Comparison of ENCODE assay signal across 1 cellular context in genomic region chr1:15424146-15424667, GRCh38.
TF ChIP-seq lines count a peak whose summit lies in the region.

No MANE protein-coding gene starts in this region.

TF ChIP-seq in K562, 482 proteins besides CTCF, POLR2A, EP300 and RAD21 (continued from another document and continues in another):
- TF ChIP-seq, protein P1, sequence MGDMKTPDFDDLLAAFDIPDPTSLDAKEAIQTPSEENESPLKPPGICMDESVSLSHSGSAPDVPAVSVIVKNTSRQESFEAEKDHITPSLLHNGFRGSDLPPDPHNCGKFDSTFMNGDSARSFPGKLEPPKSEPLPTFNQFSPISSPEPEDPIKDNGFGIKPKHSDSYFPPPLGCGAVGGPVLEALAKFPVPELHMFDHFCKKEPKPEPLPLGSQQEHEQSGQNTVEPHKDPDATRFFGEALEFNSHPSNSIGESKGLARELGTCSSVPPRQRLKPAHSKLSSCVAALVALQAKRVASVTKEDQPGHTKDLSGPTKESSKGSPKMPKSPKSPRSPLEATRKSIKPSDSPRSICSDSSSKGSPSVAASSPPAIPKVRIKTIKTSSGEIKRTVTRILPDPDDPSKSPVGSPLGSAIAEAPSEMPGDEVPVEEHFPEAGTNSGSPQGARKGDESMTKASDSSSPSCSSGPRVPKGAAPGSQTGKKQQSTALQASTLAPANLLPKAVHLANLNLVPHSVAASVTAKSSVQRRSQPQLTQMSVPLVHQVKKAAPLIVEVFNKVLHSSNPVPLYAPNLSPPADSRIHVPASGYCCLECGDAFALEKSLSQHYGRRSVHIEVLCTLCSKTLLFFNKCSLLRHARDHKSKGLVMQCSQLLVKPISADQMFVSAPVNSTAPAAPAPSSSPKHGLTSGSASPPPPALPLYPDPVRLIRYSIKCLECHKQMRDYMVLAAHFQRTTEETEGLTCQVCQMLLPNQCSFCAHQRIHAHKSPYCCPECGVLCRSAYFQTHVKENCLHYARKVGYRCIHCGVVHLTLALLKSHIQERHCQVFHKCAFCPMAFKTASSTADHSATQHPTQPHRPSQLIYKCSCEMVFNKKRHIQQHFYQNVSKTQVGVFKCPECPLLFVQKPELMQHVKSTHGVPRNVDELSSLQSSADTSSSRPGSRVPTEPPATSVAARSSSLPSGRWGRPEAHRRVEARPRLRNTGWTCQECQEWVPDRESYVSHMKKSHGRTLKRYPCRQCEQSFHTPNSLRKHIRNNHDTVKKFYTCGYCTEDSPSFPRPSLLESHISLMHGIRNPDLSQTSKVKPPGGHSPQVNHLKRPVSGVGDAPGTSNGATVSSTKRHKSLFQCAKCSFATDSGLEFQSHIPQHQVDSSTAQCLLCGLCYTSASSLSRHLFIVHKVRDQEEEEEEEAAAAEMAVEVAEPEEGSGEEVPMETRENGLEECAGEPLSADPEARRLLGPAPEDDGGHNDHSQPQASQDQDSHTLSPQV (IDR thresholded peaks at IDR 0.05) = peak; percentile 63; the same call in 1 of the 2 replicates
- TF ChIP-seq PRMT5 (CRISPR knock-in tag; IDR thresholded peaks at IDR 0.05) = no peak
- TF ChIP-seq FOXA3 (CRISPR knock-in tag; conservative IDR thresholded peaks at IDR 0.05 in 1 of 2, IDR thresholded peaks at IDR 0.05 in 1 of 2) = peak; percentile 87 to 97
- no peak for TF ChIP-seq NFXL1 (CRISPR knock-in tag; IDR thresholded peaks at IDR 0.05)
- TF ChIP-seq DACH1 (IDR thresholded peaks at IDR 0.05; ENCODE audit: partially characterized antibody) = peak; percentile 87
- TF ChIP-seq FOXM1 (IDR thresholded peaks at IDR 0.05; ENCODE audit: low read depth) = 0 out of 2 replicates have a peak, but pooled peaks have one; percentile 14
- no peak for TF ChIP-seq FOXM1 (CRISPR knock-in tag; IDR thresholded peaks at IDR 0.05; ENCODE audit: low read depth)
- no peak for TF ChIP-seq ZNF24 (IDR thresholded peaks at IDR 0.05)
- no peak for TF ChIP-seq ZNF586 (CRISPR knock-in tag; conservative IDR thresholded peaks at IDR 0.05)
- peak; percentile 40 for TF ChIP-seq MTA3 (IDR thresholded peaks at IDR 0.05; ENCODE audit: borderline replicate concordance)
- TF ChIP-seq SIN3A (IDR thresholded peaks at IDR 0.05; ENCODE audit: borderline replicate concordance in 2 of 2, control insufficient read depth in 1 of 2, low read depth in 2 of 2, low read length in 2 of 2) = peak; percentile 41 to 68; a peak in 2 of 4 replicates
- no peak for TF ChIP-seq ZSCAN29 (IDR thresholded peaks at IDR 0.05)
- peak; percentile 86 for TF ChIP-seq DPF2 (IDR thresholded peaks at IDR 0.05)
- TF ChIP-seq ZNF311 (CRISPR knock-in tag; IDR thresholded peaks at IDR 0.05) = no peak
- peak; percentile 82 for TF ChIP-seq SMARCA4 (IDR thresholded peaks at IDR 0.05)
- no peak for TF ChIP-seq ZBTB17 (CRISPR knock-in tag; IDR thresholded peaks at IDR 0.05)
- TF ChIP-seq, protein P2, sequence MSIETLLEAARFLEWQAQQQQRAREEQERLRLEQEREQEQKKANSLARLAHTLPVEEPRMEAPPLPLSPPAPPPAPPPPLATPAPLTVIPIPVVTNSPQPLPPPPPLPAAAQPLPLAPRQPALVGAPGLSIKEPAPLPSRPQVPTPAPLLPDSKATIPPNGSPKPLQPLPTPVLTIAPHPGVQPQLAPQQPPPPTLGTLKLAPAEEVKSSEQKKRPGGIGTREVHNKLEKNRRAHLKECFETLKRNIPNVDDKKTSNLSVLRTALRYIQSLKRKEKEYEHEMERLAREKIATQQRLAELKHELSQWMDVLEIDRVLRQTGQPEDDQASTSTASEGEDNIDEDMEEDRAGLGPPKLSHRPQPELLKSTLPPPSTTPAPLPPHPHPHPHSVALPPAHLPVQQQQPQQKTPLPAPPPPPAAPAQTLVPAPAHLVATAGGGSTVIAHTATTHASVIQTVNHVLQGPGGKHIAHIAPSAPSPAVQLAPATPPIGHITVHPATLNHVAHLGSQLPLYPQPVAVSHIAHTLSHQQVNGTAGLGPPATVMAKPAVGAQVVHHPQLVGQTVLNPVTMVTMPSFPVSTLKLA (conservative IDR thresholded peaks at IDR 0.05) = 0 out of 4 replicates have a peak, but pooled peaks of 1 of the 2 experiments have one; percentile 18
- TF ChIP-seq PYGO2 (tag; IDR thresholded peaks at IDR 0.05) = no peak
- TF ChIP-seq GATAD2A (IDR thresholded peaks at IDR 0.05) = peak; percentile 62; the same call in 1 of the 2 replicates
- no peak for TF ChIP-seq NR2C1 (IDR thresholded peaks at IDR 0.05)
- peak; percentile 32; the same call in 1 of the 2 replicates for TF ChIP-seq NR2C1 (tag; IDR thresholded peaks at IDR 0.05)
- peak; percentile 45; the same call in 1 of the 2 replicates for TF ChIP-seq ZBTB2 (IDR thresholded peaks at IDR 0.05)
- TF ChIP-seq BCOR (IDR thresholded peaks at IDR 0.05) = peak; percentile 59; the same call in 1 of the 2 replicates
- peak; percentile 48 to 58; a peak in 2 of 4 replicates for TF ChIP-seq FOXK2 (conservative IDR thresholded peaks at IDR 0.05 in 1 of 2, IDR thresholded peaks at IDR 0.05 in 1 of 2; ENCODE audit: low read depth in 2 of 2)
- TF ChIP-seq GTF2E2 (tag; IDR thresholded peaks at IDR 0.05) = no peak
- peak in 1 of 2 experiments; percentile 61; a peak in 1 of 4 replicates for TF ChIP-seq RCOR1 (IDR thresholded peaks at IDR 0.05; ENCODE audit: borderline replicate concordance in 1 of 2, low read depth in 2 of 2, low read length in 2 of 2)
- no peak for TF ChIP-seq ZC3H8 (IDR thresholded peaks at IDR 0.05)
- TF ChIP-seq, protein P3, sequence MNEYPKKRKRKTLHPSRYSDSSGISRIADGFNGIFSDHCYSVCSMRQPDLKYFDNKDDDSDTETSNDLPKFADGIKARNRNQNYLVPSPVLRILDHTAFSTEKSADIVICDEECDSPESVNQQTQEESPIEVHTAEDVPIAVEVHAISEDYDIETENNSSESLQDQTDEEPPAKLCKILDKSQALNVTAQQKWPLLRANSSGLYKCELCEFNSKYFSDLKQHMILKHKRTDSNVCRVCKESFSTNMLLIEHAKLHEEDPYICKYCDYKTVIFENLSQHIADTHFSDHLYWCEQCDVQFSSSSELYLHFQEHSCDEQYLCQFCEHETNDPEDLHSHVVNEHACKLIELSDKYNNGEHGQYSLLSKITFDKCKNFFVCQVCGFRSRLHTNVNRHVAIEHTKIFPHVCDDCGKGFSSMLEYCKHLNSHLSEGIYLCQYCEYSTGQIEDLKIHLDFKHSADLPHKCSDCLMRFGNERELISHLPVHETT (CRISPR knock-in tag; conservative IDR thresholded peaks at IDR 0.05 in 1 of 2, IDR thresholded peaks at IDR 0.05 in 1 of 2) = peak in 1 of 2 experiments; percentile 46; a peak in 1 of 4 replicates
- no peak for TF ChIP-seq FOXJ2 (tag; IDR thresholded peaks at IDR 0.05)
- TF ChIP-seq MEIS2 (IDR thresholded peaks at IDR 0.05; ENCODE audit: partially characterized antibody) = no peak
- TF ChIP-seq, protein P4, sequence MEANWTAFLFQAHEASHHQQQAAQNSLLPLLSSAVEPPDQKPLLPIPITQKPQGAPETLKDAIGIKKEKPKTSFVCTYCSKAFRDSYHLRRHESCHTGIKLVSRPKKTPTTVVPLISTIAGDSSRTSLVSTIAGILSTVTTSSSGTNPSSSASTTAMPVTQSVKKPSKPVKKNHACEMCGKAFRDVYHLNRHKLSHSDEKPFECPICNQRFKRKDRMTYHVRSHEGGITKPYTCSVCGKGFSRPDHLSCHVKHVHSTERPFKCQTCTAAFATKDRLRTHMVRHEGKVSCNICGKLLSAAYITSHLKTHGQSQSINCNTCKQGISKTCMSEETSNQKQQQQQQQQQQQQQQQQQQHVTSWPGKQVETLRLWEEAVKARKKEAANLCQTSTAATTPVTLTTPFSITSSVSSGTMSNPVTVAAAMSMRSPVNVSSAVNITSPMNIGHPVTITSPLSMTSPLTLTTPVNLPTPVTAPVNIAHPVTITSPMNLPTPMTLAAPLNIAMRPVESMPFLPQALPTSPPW (CRISPR knock-in tag; IDR thresholded peaks at IDR 0.05) = peak; percentile 68
- no peak for TF ChIP-seq ZNF354B (CRISPR knock-in tag; IDR thresholded peaks at IDR 0.05)
- peak; percentile 91 for TF ChIP-seq TCF3 (CRISPR knock-in tag; IDR thresholded peaks at IDR 0.05)
- TF ChIP-seq GATA2 (CRISPR knock-in tag; IDR thresholded peaks at IDR 0.05) = peak; percentile 62
- TF ChIP-seq ZFPM2 (CRISPR knock-in tag; IDR thresholded peaks at IDR 0.05) = no peak
- no peak for TF ChIP-seq PHTF2 (CRISPR knock-in tag; IDR thresholded peaks at IDR 0.05)
- TF ChIP-seq, protein P5, sequence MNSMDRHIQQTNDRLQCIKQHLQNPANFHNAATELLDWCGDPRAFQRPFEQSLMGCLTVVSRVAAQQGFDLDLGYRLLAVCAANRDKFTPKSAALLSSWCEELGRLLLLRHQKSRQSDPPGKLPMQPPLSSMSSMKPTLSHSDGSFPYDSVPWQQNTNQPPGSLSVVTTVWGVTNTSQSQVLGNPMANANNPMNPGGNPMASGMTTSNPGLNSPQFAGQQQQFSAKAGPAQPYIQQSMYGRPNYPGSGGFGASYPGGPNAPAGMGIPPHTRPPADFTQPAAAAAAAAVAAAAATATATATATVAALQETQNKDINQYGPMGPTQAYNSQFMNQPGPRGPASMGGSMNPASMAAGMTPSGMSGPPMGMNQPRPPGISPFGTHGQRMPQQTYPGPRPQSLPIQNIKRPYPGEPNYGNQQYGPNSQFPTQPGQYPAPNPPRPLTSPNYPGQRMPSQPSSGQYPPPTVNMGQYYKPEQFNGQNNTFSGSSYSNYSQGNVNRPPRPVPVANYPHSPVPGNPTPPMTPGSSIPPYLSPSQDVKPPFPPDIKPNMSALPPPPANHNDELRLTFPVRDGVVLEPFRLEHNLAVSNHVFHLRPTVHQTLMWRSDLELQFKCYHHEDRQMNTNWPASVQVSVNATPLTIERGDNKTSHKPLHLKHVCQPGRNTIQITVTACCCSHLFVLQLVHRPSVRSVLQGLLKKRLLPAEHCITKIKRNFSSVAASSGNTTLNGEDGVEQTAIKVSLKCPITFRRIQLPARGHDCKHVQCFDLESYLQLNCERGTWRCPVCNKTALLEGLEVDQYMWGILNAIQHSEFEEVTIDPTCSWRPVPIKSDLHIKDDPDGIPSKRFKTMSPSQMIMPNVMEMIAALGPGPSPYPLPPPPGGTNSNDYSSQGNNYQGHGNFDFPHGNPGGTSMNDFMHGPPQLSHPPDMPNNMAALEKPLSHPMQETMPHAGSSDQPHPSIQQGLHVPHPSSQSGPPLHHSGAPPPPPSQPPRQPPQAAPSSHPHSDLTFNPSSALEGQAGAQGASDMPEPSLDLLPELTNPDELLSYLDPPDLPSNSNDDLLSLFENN (IDR thresholded peaks at IDR 0.05; ENCODE audit: low read depth in 2 of 2, low read length in 2 of 2) = peak in 1 of 2 experiments; percentile 52; a peak in 1 of 4 replicates
- TF ChIP-seq RBFOX2 (IDR thresholded peaks at IDR 0.05; ENCODE audit: low read depth, low read length) = 0 out of 2 replicates have a peak, but pooled peaks have one; percentile 12
- TF ChIP-seq LARP7 (IDR thresholded peaks at IDR 0.05) = no peak
- TF ChIP-seq ZEB2 (IDR thresholded peaks at IDR 0.05) = 0 out of 2 replicates have a peak, but pooled peaks have one; percentile 18
- peak; percentile 92 for TF ChIP-seq CBFA2T2 (conservative IDR thresholded peaks at IDR 0.05)
- 0 out of 2 replicates have a peak, but pooled peaks have one; percentile 41 for TF ChIP-seq RNF2 (IDR thresholded peaks at IDR 0.05)
- no peak for TF ChIP-seq LCOR (CRISPR knock-in tag; IDR thresholded peaks at IDR 0.05)
- TF ChIP-seq ZNF609 (CRISPR knock-in tag; IDR thresholded peaks at IDR 0.05; ENCODE audit: borderline replicate concordance) = 0 out of 2 replicates have a peak, but pooled peaks have one; percentile 21
- TF ChIP-seq CC2D1A (IDR thresholded peaks at IDR 0.05) = peak; percentile 41; the same call in 1 of the 2 replicates
- peak; percentile 84 for TF ChIP-seq TEAD4 (IDR thresholded peaks at IDR 0.05; ENCODE audit: low read length)
- TF ChIP-seq TEAD4 (CRISPR knock-in tag; IDR thresholded peaks at IDR 0.05; ENCODE audit: borderline replicate concordance) = no peak
- peak; percentile 80 for TF ChIP-seq TAL1 (IDR thresholded peaks at IDR 0.05)
- TF ChIP-seq FOXK1 (CRISPR knock-in tag; IDR thresholded peaks at IDR 0.05; ENCODE audit: borderline replicate concordance) = no peak
- TF ChIP-seq SRSF1 (IDR thresholded peaks at IDR 0.05; ENCODE audit: low read depth, low read length) = no peak
- TF ChIP-seq SOX6 (IDR thresholded peaks at IDR 0.05) = peak; percentile 32; the same call in 1 of the 2 replicates
- peak; percentile 32; the same call in 1 of the 2 replicates for TF ChIP-seq CXXC5 (CRISPR knock-in tag; IDR thresholded peaks at IDR 0.05)
- peak; percentile 91 for TF ChIP-seq POLR2AphosphoS5 (IDR thresholded peaks at IDR 0.05; ENCODE audit: control insufficient read depth, insufficient read depth, low read depth, low read length)
